Comparison of ENCODE assay signal across 25 cellular contexts in the genomic region with DNA sequence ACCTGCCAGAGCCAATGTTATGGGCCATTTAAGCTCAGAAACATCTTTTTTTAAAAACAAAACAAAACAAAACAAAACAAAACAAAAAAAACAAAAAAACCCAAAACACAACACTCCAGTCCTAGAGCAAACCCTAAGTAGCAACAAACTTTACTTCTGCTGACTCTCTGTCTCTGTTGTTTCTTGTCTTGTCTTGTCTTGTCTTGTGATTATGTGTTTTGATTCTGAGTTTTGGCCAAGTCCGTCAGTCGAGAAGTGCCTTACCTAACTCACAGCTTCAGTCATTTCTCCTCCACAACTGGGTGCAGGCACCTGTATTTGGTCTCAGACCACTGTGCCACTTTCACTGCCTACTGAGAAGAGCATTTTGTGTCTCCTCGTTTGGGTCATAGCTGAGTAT.
"Had no signal": no experiment of that assay in that cellular context is flagged by ENCODE, and none has a peak within 500 bp of the region (broad histone marks: within the 10 kb centered on the region; RNA-seq: fewer than 3 reads in every experiment).

No MANE protein-coding gene starts in this region.

- ATAC-seq: naive thymus-derived CD4-positive, alpha-beta T cell; natural killer cell; psoas muscle; right cardiac atrium; right lobe of liver; stimulated activated memory B cell treated with anti-CD40 and anti-IgM and Interleukin-4, amounts not matched to agents 10 μg/mL and 1 μg/mL and 100 μg/mL, for 72 hours; stimulated activated naive CD8-positive, alpha-beta T cell treated with anti-CD3 and anti-CD28 coated beads, Interleukin-15, amount 100 ng/mL, for 72 hours; stimulated activated naive CD8-positive, alpha-beta T cell treated with anti-CD3 and anti-CD28 coated beads, Interleukin-15, Interleukin-2, amounts not matched to agents 100 U/mL and 50 U/mL, for 24 hours; upper lobe of right lung had no signal

- H3K4me2 ChIP-seq: neural progenitor cell had no signal

- H3K4me3 ChIP-seq: neural progenitor cell, ovary, psoas muscle, right lobe of liver, sigmoid colon, thoracic aorta, thyroid gland, tibial nerve, upper lobe of right lung, uterus had no signal

- H3K4me1 ChIP-seq: neural progenitor cell, parathyroid adenoma, psoas muscle, right lobe of liver, sigmoid colon, thyroid gland, tibial nerve, upper lobe of right lung, uterus had no signal

- H2AFZ ChIP-seq: neural progenitor cell, parathyroid adenoma had no signal

- H3K9me3 ChIP-seq: ovary, psoas muscle, right lobe of liver, sigmoid colon, thoracic aorta, thyroid gland, tibial nerve, upper lobe of right lung, uterus had no signal

- H3K79me2 ChIP-seq: parathyroid adenoma had no signal

- H3K9ac ChIP-seq: neural progenitor cell, parathyroid adenoma had no signal

- FAIRE-seq: small intestine had no signal

- DNase-seq: naive thymus-derived CD4-positive, alpha-beta T cell; natural killer cell; occipital lobe; ovary; posterior cingulate gyrus; psoas muscle; right cardiac atrium; right lobe of liver; sigmoid colon; small intestine; stimulated activated CD4-positive, alpha-beta T cell treated with anti-CD3 and anti-CD28 coated beads, Interleukin-15, amount 100 ng/mL, for 24 hours; stimulated activated CD4-positive, alpha-beta T cell treated with anti-CD3 and anti-CD28 coated beads, Interleukin-4, amount 100 ng/mL, for 1 hour; stimulated activated CD4-positive, alpha-beta T cell treated with anti-CD3 and anti-CD28 coated beads, Interleukin-4, amount 100 ng/mL, for 4 hours; stimulated activated CD8-positive, alpha-beta memory T cell treated with anti-CD3 and anti-CD28 coated beads, Interleukin-4, amount 100 ng/mL, for 48 hours; stimulated activated naive CD4-positive, alpha-beta T cell; stimulated activated naive CD8-positive, alpha-beta T cell treated with anti-CD3 and anti-CD28 coated beads, Interleukin-15, amount 100 ng/mL, for 72 hours; stimulated activated naive CD8-positive, alpha-beta T cell treated with anti-CD3 and anti-CD28 coated beads, Interleukin-15, Interleukin-2, amounts not matched to agents 100 U/mL and 50 U/mL, for 24 hours; thyroid gland; upper lobe of right lung; uterus had no signal

- H3K27me3 ChIP-seq: neural progenitor cell, ovary, right lobe of liver, sigmoid colon, thyroid gland, tibial nerve, upper lobe of right lung, uterus had no signal

- H3K36me3 ChIP-seq: neural progenitor cell, ovary, right lobe of liver, sigmoid colon, thoracic aorta, thyroid gland, tibial nerve, upper lobe of right lung, uterus had no signal

- H3K27ac ChIP-seq: neural progenitor cell, ovary, parathyroid adenoma, psoas muscle, right lobe of liver, sigmoid colon, thoracic aorta, thyroid gland, tibial nerve, upper lobe of right lung, uterus had no signal
